ENCODE assay signal across 16 cellular contexts in genomic region chr5:138468966-138469539, GRCh38. TPM values are rescaled to one million over a fixed set of nuclear protein-coding genes. Genes with fewer than 3 reads are reported as not detected.
DNase-seq lines count a peak whose midpoint lies in the region; ATAC-seq, FAIRE-seq and TF ChIP-seq lines count a peak whose summit lies in the region.
"Had no signal": no experiment of that assay in that cellular context is flagged by ENCODE, and none has a peak within 500 bp of the region (broad histone marks: within the 10 kb centered on the region; RNA-seq: fewer than 3 reads in every experiment).

No MANE protein-coding gene starts in this region.

- CTCF ChIA-PET in AG04450 (lab: Charles Lee) (no interaction called here), K562 (lab: Yijun Ruan, JAX; ENCODE audit: low intra/inter-chr PET ratio) (no interaction called here)
- CTCF ChIA-PET in naive thymus-derived CD4-positive, alpha-beta T cell (lab: Charles Lee): no interaction called here

- intact Hi-C loops in K562 (cut with micrococcal nuclease) (no loop called here), spleen (cut with DNase I; ENCODE audit: low total_unique reads) (no loop called here)
- intact Hi-C loops in naive thymus-derived CD4-positive, alpha-beta T cell (cut with micrococcal nuclease): loop anchor here (5.0 to 10.0 kb wide), 4 partner anchors 434 to 1646 kb away; partner anchors contain the start of genes FAM13B (in 1 of the 2), PROB1 (in 1 of the 2), PURA (in 1 of the 2) and UBE2D2 (in 1 of the 2)

- TF ChIP-seq POLR2A in GM18526 (IDR thresholded peaks at IDR 0.05; ENCODE audit: extremely low read depth, insufficient read length) (peak; percentile 5), K562 (conservative IDR thresholded peaks at IDR 0.05) (peak; percentile 83; the same call in 1 of the 2 replicates), spleen (IDR thresholded peaks at IDR 0.05) (no peak), GM18505 (IDR thresholded peaks at IDR 0.05; ENCODE audit: borderline replicate concordance, extremely low read depth, insufficient read depth, insufficient read length) (no peak)

- in situ Hi-C loops in K562 (cut with MboI): no loop called here

- POLR2A ChIA-PET in AG04450 (lab: Yijun Ruan, JAX): no interaction called here
- POLR2A ChIA-PET in K562 (lab: Yijun Ruan, JAX): interaction anchor here (0.7 to 1.7 kb wide), 7 partner anchors 12 to 75 kb away, joined by 3 to 10 read pairs (median 3); no protein-coding TSS in a partner anchor
- POLR2A ChIA-PET in naive thymus-derived CD4-positive, alpha-beta T cell (lab: Charles Lee): no interaction called here

- H2AFZ ChIP-seq in K562 (ENCODE audit: low read depth, low read length): no peak overlapping the region

- no TSS peak for BruUV-seq in K562 (replicated peaks; lab: Mats Ljungman, UMichigan)

- peaks cover 0 to 2% (median 0%) of the 10 kb centered on the region in 11 donors for H3K9me3 Mint-ChIP-seq in naive thymus-derived CD4-positive, alpha-beta T cell

- H3K27ac Mint-ChIP-seq in naive thymus-derived CD4-positive, alpha-beta T cell: peak overlapping the region in 6 of 9 donors; percentile 15 to 59 (median 28)

- H3K9me1 ChIP-seq in K562 (ENCODE audit: control insufficient read depth, insufficient read depth, low read length): peaks cover 22% of the 10 kb centered on the region

- WGBS in K562 (ENCODE audit: insufficient coverage, low coverage, missing lambda C conversion rate): 69% methylated on average over 8 of the region's 8 CpGs
- 92 to 94% (median 93%) methylated on average over 7 to 8 of the region's 8 CpGs for WGBS in spleen, 5 donors

- H3K36me3 ChIP-seq in K562 (ENCODE audit: control insufficient read depth, insufficient read depth, low read length) (peaks cover 30% of the 10 kb centered on the region), spleen (peaks cover 0 to 13% (median 0%) of the 10 kb centered on the region in 6 donors)
- peaks cover 0 to 8% (median 0%) of the 10 kb centered on the region in 3 experiments for H3K36me3 ChIP-seq in naive thymus-derived CD4-positive, alpha-beta T cell (ENCODE audit: control insufficient read depth in 2 of 3, insufficient read depth in 3 of 3, low read length in 3 of 3)

- H3K79me2 ChIP-seq in K562 (ENCODE audit: control insufficient read depth, insufficient read depth, low read length): peaks cover 33% of the 10 kb centered on the region

- H3K27ac ChIP-seq in AG04450 (ENCODE audit: low read depth, low read length) (no peak overlapping the region), K562 (ENCODE audit: extremely low read depth, low read depth, low read length) (no peak overlapping the region), spleen (no peak overlapping the region)
- H3K27ac ChIP-seq in naive thymus-derived CD4-positive, alpha-beta T cell (ENCODE audit: low read depth, low read length): no peak overlapping the region
- H3K27ac ChIP-seq: left lung, SK-N-MC had no signal

- H4K20me1 ChIP-seq in K562 (replicated peaks; ENCODE audit: control insufficient read depth, insufficient read depth, low read length): peaks cover 29% of the 10 kb centered on the region

- peak overlapping the region in 5 of 10 donors; percentile 12 to 90 (median 39) for H3K4me3 Mint-ChIP-seq in naive thymus-derived CD4-positive, alpha-beta T cell

- ATAC-seq in K562 (peak; percentile 15), GM18505 (IDR thresholded peaks at IDR 0.05; ENCODE audit: unreplicated experiment) (no peak)
- no peak for ATAC-seq in naive thymus-derived CD4-positive, alpha-beta T cell
- ATAC-seq: activated CD4-positive, CD25-positive, alpha-beta regulatory T cell treated with anti-CD3 and anti-CD28 coated beads, Interleukin-2, amount 50 U/mL, for 24 hours; left lung had no signal

- peaks cover 17 to 26% (median 26%) of the 10 kb centered on the region in 7 donors for H3K4me1 Mint-ChIP-seq in naive thymus-derived CD4-positive, alpha-beta T cell

- H3K9me3 ChIP-seq in AG04450 (ENCODE audit: control insufficient read depth, insufficient read depth, low read length) (peaks cover 8% of the 10 kb centered on the region; the same call in 1 of the 2 replicates), K562 (replicated peaks; ENCODE audit: control insufficient read depth, insufficient read depth, low read depth, low read length) (no peaks in the 10 kb centered on the region), spleen (no peaks in the 10 kb centered on the region)
- no peaks in the 10 kb centered on the region for H3K9me3 ChIP-seq in naive thymus-derived CD4-positive, alpha-beta T cell (ENCODE audit: control insufficient read depth in 2 of 3, low read length in 3 of 3)
- H3K9me3 ChIP-seq: left lung had no signal

- TF ChIP-seq RAD21 in K562 (CRISPR knock-in tag; conservative IDR thresholded peaks at IDR 0.05 in 1 of 2, IDR thresholded peaks at IDR 0.05 in 1 of 2): no peak

- H3K4me3 ChIP-seq in AG04450 (ENCODE audit: low read depth, low read length): 0 out of 2 replicates have a peak overlapping the region, but pooled peaks have one; percentile 14
- no peak overlapping the region for H3K4me3 ChIP-seq in K562
- no peak overlapping the region for H3K4me3 ChIP-seq in naive thymus-derived CD4-positive, alpha-beta T cell (ENCODE audit: low read length)
- H3K4me3 ChIP-seq in spleen: no peak overlapping the region
- H3K4me3 ChIP-seq: left lung, SK-N-MC had no signal

- no peak overlapping the region; the same call in 1 of the 2 replicates for H3K4me2 ChIP-seq in K562 (ENCODE audit: insufficient read depth, low read length)

- TF ChIP-seq EP300 in K562 (IDR thresholded peaks at IDR 0.05; ENCODE audit: low read length): no peak

- H3K27me3 ChIP-seq in AG04450 (ENCODE audit: control insufficient read depth, insufficient read depth, low read length) (no peaks in the 10 kb centered on the region), K562 (ENCODE audit: control insufficient read depth in 2 of 2, insufficient read depth in 2 of 2, low read length in 2 of 2) (no peaks in the 10 kb centered on the region), spleen (replicated peaks in 1 of 7) (peaks cover 0 to 19% (median 0%) of the 10 kb centered on the region in 7 donors)
- no peaks in the 10 kb centered on the region for H3K27me3 ChIP-seq in naive thymus-derived CD4-positive, alpha-beta T cell (ENCODE audit: control insufficient read depth in 2 of 2, insufficient read depth in 2 of 2, low read length in 2 of 2)

- peaks cover 0 to 19% (median 17%) of the 10 kb centered on the region in 5 donors for H3K36me3 Mint-ChIP-seq in naive thymus-derived CD4-positive, alpha-beta T cell

- peak; percentile 58 for FAIRE-seq in K562 (lab: Jason Lieb, UNC)

- H3K27me3 Mint-ChIP-seq in naive thymus-derived CD4-positive, alpha-beta T cell: peaks cover 0 to 28% (median 0%) of the 10 kb centered on the region in 5 donors

- peaks cover 19 to 35% of the 10 kb centered on the region in 2 experiments; a peak in 4 of 5 replicates for H3K4me1 ChIP-seq in K562 (replicated peaks in 1 of 2; ENCODE audit: control insufficient read depth in 2 of 2, insufficient read depth in 2 of 2, low read length in 2 of 2)
- H3K4me1 ChIP-seq in naive thymus-derived CD4-positive, alpha-beta T cell (ENCODE audit: control insufficient read depth in 2 of 2, insufficient read depth in 2 of 2, low read length in 2 of 2): peaks cover 10 to 22% of the 10 kb centered on the region in 2 donors
- peaks cover 3 to 38% (median 24%) of the 10 kb centered on the region in 6 donors for H3K4me1 ChIP-seq in spleen

- TF ChIP-seq CTCF in AG04450 (IDR thresholded peaks at IDR 0.05; ENCODE audit: low read depth, low read length): no peak
- no peak for TF ChIP-seq CTCF in K562 (IDR thresholded peaks at IDR 0.05 in 2 of 3, conservative IDR thresholded peaks at IDR 0.05 in 1 of 3; ENCODE audit: insufficient read depth in 2 of 3, low read depth in 1 of 3, low read length in 3 of 3)
- no peak for TF ChIP-seq CTCF in spleen (IDR thresholded peaks at IDR 0.05 in 8 of 11, conservative IDR thresholded peaks at IDR 0.05 in 3 of 11)

- DNase-seq in AG04450 (ENCODE audit: low read depth, low spot score) (peak; percentile 67), K562 (ENCODE audit: extremely low read depth in 1 of 4, low spot score in 3 of 4) (no peak), spleen (no peak), AG08396 (ENCODE audit: low spot score) (no peak), cerebellar nuclear complex (lab: John Stamatoyannopoulos, UW) (no peak)
- DNase-seq in naive thymus-derived CD4-positive, alpha-beta T cell: no peak
- DNase-seq: activated naive CD4-positive, alpha-beta T cell; glutamatergic neuron; left lung; NCI-H187 treated with DMSO at 0.1 percent for 48 hours; NK-92 treated with Interleukin-12 subunit alpha and Interleukin-12 subunit beta, amount 100 ng/mL, for 24 hours; occipital lobe had no signal

- no peak overlapping the region for H3K9ac ChIP-seq in K562 (ENCODE audit: insufficient read depth in 1 of 2, low read depth in 2 of 2, low read length in 2 of 2)

RNA-seq across cellular contexts. Expression of gene EGR1, which starts 3.8 kb away (rescaled TPM):
- 17.0 and 24.5 TPM in 2 replicates for polyA plus RNA-seq in AG04450 (2011; rRNA removed)
- polyA minus RNA-seq in AG04450 (2011; rRNA and poly(A)+ RNA removed): 32.1 and 36.9 TPM in 2 replicates
- 105 and 112 TPM in 2 replicates for total RNA-seq in K562 (2011; cell fraction: chromatin; rRNA removed; ENCODE audit: low replicate concordance)
- total RNA-seq in K562 (2011; cell fraction: nucleolus; rRNA removed): 51.7 and 57.5 TPM in 2 replicates
- 70.1 and 77.6 TPM in 2 replicates for total RNA-seq in K562 (2011; cell fraction: nucleoplasm; rRNA removed)
- total RNA-seq in K562 (2014; rRNA removed): 10.1 and 32.7 TPM in 2 replicates
- total RNA-seq in K562 (2014; rRNA removed; fragmentation: Illumina TruSeq; extraction: Trizol): 12.0 and 19.7 TPM in 2 replicates
- total RNA-seq in K562 (2015; rRNA removed; fragmentation: Illumina TruSeq; extraction: Trizol): 1.3 and 1.7 TPM in 2 replicates
- 77.0 and 135 TPM in 2 replicates for total RNA-seq in K562 (2021)
- polyA plus RNA-seq in K562 (2011; rRNA removed): 9.0 and 12.2 TPM in 2 replicates
- polyA plus RNA-seq in K562 (2011; cell fraction: cytosol; rRNA removed): 10.0 and 22.8 TPM in 2 replicates
- 25.0 and 99.0 TPM in 2 replicates for polyA plus RNA-seq in K562 (2011; cell fraction: nucleus; rRNA removed)
- polyA plus RNA-seq in K562 (2012): 195 and 197 TPM in 2 replicates
- 78.6 and 132 TPM in 2 replicates for polyA plus RNA-seq in K562 (2014; fragmentation: Illumina TruSeq; extraction: Trizol)
- polyA plus RNA-seq in K562 (2014; fragmentation: Nextera tagmentation; extraction: Ambion mirVana): 10 to 100 TPM; 21.5 to 43.6 TPM
- polyA plus RNA-seq in K562 (2014; rRNA removed): 54.7 and 102 TPM in 2 replicates
- 8.4 and 15.0 TPM in 2 replicates for polyA minus RNA-seq in K562 (2011; rRNA and poly(A)+ RNA removed)
- 36.2 and 53.5 TPM in 2 replicates for polyA minus RNA-seq in K562 (2011; cell fraction: cytosol; rRNA and poly(A)+ RNA removed)
- polyA minus RNA-seq in K562 (2011; cell fraction: nucleus; rRNA and poly(A)+ RNA removed): 13.7 and 30.8 TPM in 2 replicates
- 10 to 100 TPM in 3 of 5 experiments, under 1 TPM in 2; 0.57 to 68.6 (median 12.8) TPM for total RNA-seq in naive thymus-derived CD4-positive, alpha-beta T cell
- polyA plus RNA-seq in naive thymus-derived CD4-positive, alpha-beta T cell: under 1 TPM in 1 of 2 donors, not detected in 1; 0.14 TPM
- 100 to 1,000 TPM in 2 of 7 donors, 10 to 100 TPM in 2, 1 to 10 TPM in 3; 2.8 to 138 (median 13.5) TPM for total RNA-seq in spleen
- polyA plus RNA-seq in spleen: 10 to 100 TPM in 1 of 3 donors, 1 to 10 TPM in 2; 2.7 to 11.7 (median 5.3) TPM

RNA-seq across cellular contexts. Expression of gene REEP2, which starts 30.2 kb away (rescaled TPM):
- polyA plus RNA-seq in AG04450 (2011; rRNA removed) (24.7 and 36.9 TPM in 2 replicates), K562 (2011; rRNA removed) (0.69 and 1.1 TPM in 2 replicates), K562 (2014; fragmentation: Illumina TruSeq; extraction: Trizol) (0.13 and 0.54 TPM in 2 replicates), K562 (2014; fragmentation: Nextera tagmentation; extraction: Ambion mirVana) (under 1 TPM in 1 of 2 experiments, not detected in 1; 0.03 TPM), K562 (2014; rRNA removed) (0.05 and 0.32 TPM in 2 replicates), spleen (under 1 TPM; 0.52 to 0.98 (median 0.54) TPM)
- 39.7 and 40.2 TPM in 2 replicates for polyA minus RNA-seq in AG04450 (2011; rRNA and poly(A)+ RNA removed)
- total RNA-seq in K562 (2011; cell fraction: chromatin; rRNA removed; ENCODE audit: low replicate concordance): 0.30 and 2.6 TPM in 2 replicates
- total RNA-seq in K562 (2011; cell fraction: nucleolus; rRNA removed): 0.67 and 0.92 TPM in 2 replicates
- 0.76 and 1.8 TPM in 2 replicates for total RNA-seq in K562 (2011; cell fraction: nucleoplasm; rRNA removed)
- total RNA-seq in K562 (2014; rRNA removed) (0.09 and 0.49 TPM in 2 replicates), K562 (2014; rRNA removed; fragmentation: Illumina TruSeq; extraction: Trizol) (0.11 TPM in 1 of 2 replicates, not detected in the other), K562 (2015; rRNA removed; fragmentation: Illumina TruSeq; extraction: Trizol) (0.26 and 0.29 TPM in 2 replicates), K562 (2021) (0.44 and 0.63 TPM in 2 replicates), spleen (under 1 TPM in 5 of 7 donors, not detected in 2; 0.20 to 0.52 (median 0.41) TPM)
- 1.3 and 1.6 TPM in 2 replicates for polyA plus RNA-seq in K562 (2011; cell fraction: cytosol; rRNA removed)
- 2.2 and 3.1 TPM in 2 replicates for polyA plus RNA-seq in K562 (2011; cell fraction: nucleus; rRNA removed)
- 0.42 TPM in 2 replicates for polyA plus RNA-seq in K562 (2012)
- polyA minus RNA-seq in K562 (2011; rRNA and poly(A)+ RNA removed): 0.99 and 2.2 TPM in 2 replicates
- 0.95 TPM in 1 of 2 replicates, not detected in the other for polyA minus RNA-seq in K562 (2011; cell fraction: cytosol; rRNA and poly(A)+ RNA removed)
- 0.11 and 0.67 TPM in 2 replicates for polyA minus RNA-seq in K562 (2011; cell fraction: nucleus; rRNA and poly(A)+ RNA removed)
- 1 to 10 TPM in 1 of 5 experiments, under 1 TPM in 1, not detected in 3; 0.94 to 1.2 TPM for total RNA-seq in naive thymus-derived CD4-positive, alpha-beta T cell
- not detected for polyA plus RNA-seq in naive thymus-derived CD4-positive, alpha-beta T cell

Comparison
In these comparisons a context has a peak if more than half of its experiments do, and no peak if none do; other contexts are left out.
1. POLR2A ChIP-seq: peak in GM18526 (single experiment) and K562 (single experiment); none in spleen (0 of 3) and GM18505 (single experiment).
2. intact Hi-C loops: an anchor here in naive thymus-derived CD4-positive, alpha-beta T cell (5.0 to 10.0 kb wide); none called in K562 and spleen.